In the genomic region with DNA sequence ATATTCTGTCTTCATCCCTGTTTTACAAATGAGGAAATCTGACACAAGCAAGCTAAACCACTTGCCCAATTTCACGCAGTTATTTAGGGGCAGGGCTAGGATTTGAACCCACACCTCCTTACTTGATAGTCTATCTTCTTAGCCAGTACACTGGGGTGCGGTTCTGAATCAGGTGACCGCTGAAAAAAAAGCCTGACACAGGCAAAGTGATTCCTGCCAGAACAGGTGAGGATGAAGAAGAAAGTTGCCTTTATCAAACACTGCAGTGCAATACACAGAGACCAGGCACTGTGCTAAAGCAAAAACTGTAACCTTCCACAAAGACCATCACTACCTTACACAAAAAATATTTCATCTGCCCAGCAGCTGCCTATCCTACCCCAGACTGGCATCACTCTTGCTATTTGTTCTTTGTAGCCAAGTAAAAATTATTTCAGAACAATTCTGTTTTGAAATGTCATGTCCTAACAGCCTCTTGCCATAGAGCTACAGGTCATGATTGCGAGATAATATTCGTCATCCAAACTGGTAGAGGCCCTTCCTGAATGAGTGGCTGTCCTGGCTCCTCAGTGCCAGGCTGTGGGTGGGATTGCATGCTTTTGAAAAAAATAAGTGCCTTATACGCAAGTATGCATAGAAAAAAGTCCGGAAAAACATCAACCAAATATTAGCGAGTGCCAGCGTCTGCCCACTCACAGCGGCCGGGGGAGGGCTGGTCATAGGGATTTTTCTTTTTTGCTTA, we compare ENCODE assay signal across 18 cellular contexts.
DNase-seq lines count a peak whose midpoint lies in the region; TF ChIP-seq lines count a peak whose summit lies in the region.
"Had no signal": no experiment of that assay in that cellular context is flagged by ENCODE, and none has a peak within 500 bp of the region (broad histone marks: within the 10 kb centered on the region; RNA-seq: fewer than 3 reads in every experiment).

No MANE protein-coding gene starts in this region.

- H3K27me3 ChIP-seq in breast epithelium (no peaks in the 10 kb centered on the region), muscle layer of duodenum (ENCODE audit: low read depth, low read length) (no peaks in the 10 kb centered on the region), transverse colon (no peaks in the 10 kb centered on the region)

- peak; percentile 40 for DNase-seq in NOMO-1 treated with DMSO at 0.1 percent for 48 hours (lab: John Stamatoyannopoulos, UW; ENCODE audit: unreplicated experiment)
- no peak for DNase-seq in NOMO-1 treated with dmso at 0.1 percent for 144 hours (lab: John Stamatoyannopoulos, UW; ENCODE audit: unreplicated experiment)
- peak in 1 of 2 donors; percentile 81 for DNase-seq in breast epithelium (ENCODE audit: low spot score in 2 of 2)
- DNase-seq in transverse colon, result no peak
- DNase-seq in effector CD8-positive, alpha-beta T cell (lab: John Stamatoyannopoulos, UW), result no peak
- DNase-seq in NCI-H1092 (lab: John Stamatoyannopoulos, UW), result no peak
- DNase-seq in kidney tubule cell (ENCODE audit: low spot score), result no peak
- DNase-seq: 8988T; activated CD4-positive, CD25-positive, alpha-beta regulatory T cell treated with anti-CD3 and anti-CD28 coated beads, Interleukin-2, amount 50 U/mL, for 72 hours; activated T-cell treated with anti-CD3 and anti-CD28 coated beads for 4 hours; CD8-positive, alpha-beta memory T cell; GDM1; immature natural killer cell; KBM-7; NCI-H2081; retina had no signal

- no peak overlapping the region for H3K4me3 ChIP-seq in breast epithelium
- no peak overlapping the region for H3K4me3 ChIP-seq in muscle layer of duodenum (ENCODE audit: low read depth in 1 of 2, low read length in 2 of 2)
- no peak overlapping the region for H3K4me3 ChIP-seq in transverse colon
- H3K4me3 ChIP-seq: GM23338 had no signal

- peaks cover 4 to 21% of the 10 kb centered on the region in 2 donors for H3K4me1 ChIP-seq in breast epithelium
- peaks cover 18 to 22% of the 10 kb centered on the region in 2 donors for H3K4me1 ChIP-seq in muscle layer of duodenum (ENCODE audit: control insufficient read depth in 1 of 2, insufficient read depth in 2 of 2, low read length in 2 of 2)
- H3K4me1 ChIP-seq in transverse colon, result peaks cover 27 to 40% (median 29%) of the 10 kb centered on the region in 4 donors

- TF ChIP-seq EP300 in transverse colon (IDR thresholded peaks at IDR 0.05; ENCODE audit: low read depth), result no peak

- H3K36me3 ChIP-seq in breast epithelium (no peaks in the 10 kb centered on the region), muscle layer of duodenum (ENCODE audit: control insufficient read depth in 1 of 2, insufficient read depth in 2 of 2, low read length in 2 of 2) (peaks cover 0 to 7% of the 10 kb centered on the region in 2 donors), transverse colon (no peaks in the 10 kb centered on the region)

- H3K9me3 ChIP-seq in breast epithelium, result no peaks in the 10 kb centered on the region
- no peaks in the 10 kb centered on the region for H3K9me3 ChIP-seq in muscle layer of duodenum (ENCODE audit: control insufficient read depth in 1 of 2, low read length in 2 of 2)
- H3K9me3 ChIP-seq in transverse colon, result no peaks in the 10 kb centered on the region

- TF ChIP-seq POLR2A in breast epithelium (IDR thresholded peaks at IDR 0.05), result no peak
- no peak for TF ChIP-seq POLR2A in transverse colon (IDR thresholded peaks at IDR 0.05)

- intact Hi-C loops in breast epithelium (cut with DNase I; ENCODE audit: low total_unique reads) (no loop called here), transverse colon (cut with DNase I; ENCODE audit: low total_unique reads) (no loop called here)

- in situ Hi-C loops in transverse colon (cut with MboI; ENCODE audit: low pct_ligation_motif_present in 1 of 4, low pct_unique_long_range_greater_than_20kb in 1 of 4, low sequenced_read_pairs in 3 of 4), result no loop called here

- WGBS in transverse colon (ENCODE audit: low coverage in 1 of 2), 2 donors, result 83 to 91% methylated on average over 8 to 11 of the region's 11 CpGs

- H3K27ac ChIP-seq in breast epithelium (peak overlapping the region; percentile 77 to 90), muscle layer of duodenum (ENCODE audit: low read length) (peak overlapping the region; percentile 66), transverse colon (peak overlapping the region; percentile 40 to 87 (median 58))

- peak in 1 of 3 donors; percentile 17 for TF ChIP-seq CTCF in breast epithelium (IDR thresholded peaks at IDR 0.05)
- no peak for TF ChIP-seq CTCF in transverse colon (IDR thresholded peaks at IDR 0.05)
